36 cellular contexts compared by ENCODE assay signal in the genomic region with DNA sequence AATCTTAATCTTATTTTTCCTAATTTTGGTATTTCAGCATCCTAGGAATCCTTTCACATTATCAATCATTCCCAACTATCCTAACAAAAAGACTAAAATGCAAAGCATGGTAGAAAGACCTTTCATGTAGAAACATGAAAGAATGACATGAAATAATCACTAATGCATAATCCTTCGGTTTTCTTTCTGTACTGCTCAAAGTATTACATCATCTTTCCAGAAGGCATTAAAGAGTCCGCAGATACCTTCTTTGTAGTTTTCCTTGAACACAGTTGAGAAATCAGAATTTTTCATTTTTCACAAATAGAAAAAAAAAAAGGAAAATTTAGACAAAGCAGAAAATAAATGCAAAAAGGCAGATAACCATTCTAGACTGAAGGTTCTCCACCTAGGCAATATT. TPM values are rescaled to one million over a fixed set of nuclear protein-coding genes. Genes with fewer than 3 reads are reported as not detected.
"Had no signal": no experiment of that assay in that cellular context is flagged by ENCODE, and none has a peak within 500 bp of the region (broad histone marks: within the 10 kb centered on the region; RNA-seq: fewer than 3 reads in every experiment).

No MANE protein-coding gene starts in this region.

- H3K4me1 ChIP-seq: adrenal gland had no signal

- FAIRE-seq: astrocyte, bronchial epithelial cell, TTC549 had no signal

- H3K4me3 ChIP-seq: adrenal gland, cardiac muscle cell had no signal

- DNase-seq: activated B cell treated with CpG ODN at 0.5 μM for 24 hours; activated CD4-positive, alpha-beta memory T cell treated with anti-CD3 and anti-CD28 coated beads for 36 hours; activated CD4-positive, alpha-beta T cell treated with anti-CD3 and anti-CD28 coated beads for 4 hours; activated CD4-positive, alpha-beta T cell treated with anti-CD3 and anti-CD28 coated beads, Interleukin-2, amount 10 ng/mL, durations not matched to agents 24 days and 14 days; activated CD4-positive, alpha-beta T cell treated with anti-CD3 and anti-CD28 coated beads, Interleukin-2, amount 50 U/mL, for 1 hour; activated CD4-positive, alpha-beta T cell treated with anti-CD3 and anti-CD28 coated beads, Interleukin-2, amount 50 U/mL, for 4 hours; activated CD4-positive, CD25-positive, alpha-beta regulatory T cell treated with anti-CD3 and anti-CD28 coated beads, Interleukin-2, amount 50 U/mL, for 72 hours; activated CD8-positive, alpha-beta memory T cell treated with anti-CD3 and anti-CD28 coated beads, Interleukin-2, amount 50 U/mL, for 4 hours; activated CD8-positive, alpha-beta T cell treated with anti-CD3 and anti-CD28 coated beads for 36 hours; activated effector memory CD4-positive, alpha-beta T cell treated with anti-CD3 and anti-CD28 coated beads, Interleukin-2, amount 50 U/mL, for 16 hours; activated gamma-delta T cell treated with Interleukin-2 at 50 U/mL for 16 hours; activated naive CD4-positive, alpha-beta T cell; activated naive CD4-positive, alpha-beta T cell treated with anti-CD3 and anti-CD28 coated beads for 36 hours; activated naive CD4-positive, alpha-beta T cell treated with anti-CD3 and anti-CD28 coated beads, Interleukin-2, amount 50 U/mL, for 16 hours; activated naive CD8-positive, alpha-beta T cell treated with anti-CD3 and anti-CD28 coated beads for 36 hours; activated T-cell treated with anti-CD3 and anti-CD28 coated beads for 4 hours; activated T-cell treated with anti-CD3 and anti-CD28 coated beads, Interleukin-2, amount 50 U/mL, for 1 hour; activated T-cell treated with anti-CD3 and anti-CD28 coated beads, Interleukin-2, amount 50 U/mL, for 4 hours; activated T-cell treated with anti-CD3 and anti-CD28 coated beads, Interleukin-2, amount 50 U/mL, for 72 hours; adrenal gland; amniotic stem cell; aorta; caudate nucleus; cerebellar nuclear complex; T-helper 1 cell; T-helper 2 cell; T-helper 9 cell had no signal

- H3K27ac ChIP-seq: adrenal gland, cardiac muscle cell, VCaP had no signal

- ATAC-seq: activated CD8-positive, alpha-beta T cell treated with anti-CD3 and anti-CD28 coated beads for 36 hours; activated naive CD4-positive, alpha-beta T cell treated with anti-CD3 and anti-CD28 coated beads, Interleukin-2, amount 50 U/mL, for 72 hours; activated T-cell treated with anti-CD3 and anti-CD28 coated beads, Interleukin-2, amount 50 U/mL, for 4 hours; activated T-cell treated with anti-CD3 and anti-CD28 coated beads, Interleukin-2, amount 50 U/mL, for 72 hours; activated T-helper 17 cell treated with anti-CD3 and anti-CD28 coated beads, Interleukin-2, amount 50 U/mL, for 72 hours had no signal

- H3K27me3 ChIP-seq: adrenal gland, cardiac muscle cell had no signal

RNA-seq across cellular contexts. Expression of gene ODAPH, which starts 53.2 kb away (rescaled TPM):
- total RNA-seq: activated B cell treated with CpG ODN at 0.5 μM for 24 hours; activated CD8-positive, alpha-beta memory T cell treated with anti-CD3 and anti-CD28 coated beads for 36 hours; activated CD8-positive, alpha-beta T cell treated with anti-CD3 and anti-CD28 coated beads for 36 hours; activated naive CD4-positive, alpha-beta T cell treated with anti-CD3 and anti-CD28 coated beads for 36 hours; activated naive CD4-positive, alpha-beta T cell treated with anti-CD3 and anti-CD28 coated beads, Interleukin-2, amount 50 U/mL, for 72 hours; activated naive CD8-positive, alpha-beta T cell treated with anti-CD3 and anti-CD28 coated beads for 36 hours; activated T-cell treated with anti-CD3 and anti-CD28 coated beads, Interleukin-2, amount 50 U/mL, for 4 hours; adrenal gland; aorta; bronchial epithelial cell; chondrocyte had no signal
- polyA plus RNA-seq: aorta had no signal
